ENCODE assay signal across 10 cellular contexts in genomic region chr13:97659602-97660001, GRCh38.
A peak's percentile ranks its signal among the peaks of the same experiment; 100 is the strongest.
DNase-seq lines count a peak whose midpoint lies in the region; ATAC-seq, FAIRE-seq and TF ChIP-seq lines count a peak whose summit lies in the region.
"Had no signal": no experiment of that assay in that cellular context is flagged by ENCODE, and none has a peak within 500 bp of the region (broad histone marks: within the 10 kb centered on the region; RNA-seq: fewer than 3 reads in every experiment).

No MANE protein-coding gene starts in this region.

- no peak overlapping the region for H3K4me2 ChIP-seq in GM12878 (ENCODE audit: control insufficient read depth, insufficient read depth)

- no peaks in the 10 kb centered on the region for H3K36me3 ChIP-seq in GM12878 (ENCODE audit: control insufficient read depth in 2 of 2, insufficient read depth in 2 of 2, low read length in 1 of 2)

- H3K4me1 ChIP-seq in GM12878 (ENCODE audit: control insufficient read depth, insufficient read depth, low read length), result no peaks in the 10 kb centered on the region

- no peak overlapping the region for H3K27ac ChIP-seq in GM12878 (ENCODE audit: control insufficient read depth, insufficient read depth)

- H3K9me3 ChIP-seq in GM12878 (replicated peaks; ENCODE audit: control insufficient read depth, insufficient read depth, low read length), result no peaks in the 10 kb centered on the region

- in situ Hi-C loops in GM12878 (cut with MboI), result no loop called here

- H4K20me1 ChIP-seq in GM12878 (ENCODE audit: control insufficient read depth, insufficient read depth), result no peaks in the 10 kb centered on the region

- H3K27me3 ChIP-seq in GM12878 (replicated peaks in 1 of 2; ENCODE audit: control insufficient read depth in 2 of 2, insufficient read depth in 2 of 2, low read length in 1 of 2), result no peaks in the 10 kb centered on the region

- TF ChIP-seq POLR2A in GM12878 (IDR thresholded peaks at IDR 0.05; ENCODE audit: low read depth, low read length), result no peak

- intact Hi-C loops in GM12878 (cut with micrococcal nuclease; ENCODE audit: unreplicated experiment), result no loop called here

- peak; percentile 28 for DNase-seq in COLO668 (lab: John Stamatoyannopoulos, UW; ENCODE audit: unreplicated experiment)
- DNase-seq in GM12878 (ENCODE audit: low read depth, low spot score), result no peak
- DNase-seq in lung microvascular endothelial cell (ENCODE audit: low read depth in 2 of 2), result peak; percentile 21 to 47
- DNase-seq in OCI-M2 (lab: John Stamatoyannopoulos, UW; ENCODE audit: unreplicated experiment), result no peak
- DNase-seq in LoVo (ENCODE audit: low spot score), result no peak
- DNase-seq: activated naive CD4-positive, alpha-beta T cell treated with anti-CD3 and anti-CD28 coated beads, Interleukin-2, amount 10 ng/mL, durations not matched to agents 7 days and 5 days; islet precursor cell had no signal

- no peak overlapping the region for H3K9ac ChIP-seq in GM12878 (ENCODE audit: control insufficient read depth, insufficient read depth, low read length)

- TF ChIP-seq CTCF in GM12878 (IDR thresholded peaks at IDR 0.05 in 2 of 3, conservative IDR thresholded peaks at IDR 0.05 in 1 of 3; ENCODE audit: control insufficient read depth in 2 of 3, extremely low read depth in 1 of 3, insufficient read depth in 1 of 3, low read depth in 3 of 3, low read length in 3 of 3), result peak; percentile 21 to 43 (median 24); a peak in 4 of 6 replicates

- SMC1A ChIA-PET in GM12878 (lab: Charles Lee; ENCODE audit: uncharacterized antibody, unreplicated experiment), result no interaction called here

- FAIRE-seq in GM12878 (lab: Jason Lieb, UNC), result no peak

- H2AFZ ChIP-seq in GM12878 (ENCODE audit: control insufficient read depth, low read depth, low read length), result no peak overlapping the region

- H3K4me3 ChIP-seq in GM12878, result no peak overlapping the region

- POLR2A ChIA-PET in GM12878 (lab: Charles Lee), result no interaction called here

- no peaks in the 10 kb centered on the region for H3K79me2 ChIP-seq in GM12878 (ENCODE audit: control insufficient read depth, insufficient read depth, low read length)

- ATAC-seq in HG02885 (IDR thresholded peaks at IDR 0.05; ENCODE audit: poor library complexity, unreplicated experiment), result peak; percentile 66
- ATAC-seq in GM12878, result peak; percentile 46; the same call in 2 of the 3 replicates
- ATAC-seq in HG02798 (IDR thresholded peaks at IDR 0.05; ENCODE audit: poor library complexity, unreplicated experiment), result no peak
- no peak for ATAC-seq in GM21529 (IDR thresholded peaks at IDR 0.05; ENCODE audit: unreplicated experiment)

- RAD21 ChIA-PET in GM12878 (lab: Charles Lee; ENCODE audit: unreplicated experiment), result no interaction called here

- peak; percentile 49; the same call in 1 of the 2 replicates for TF ChIP-seq RAD21 in GM12878 (IDR thresholded peaks at IDR 0.05; ENCODE audit: insufficient read depth, low read depth, low read length)

- no peak for TF ChIP-seq EP300 in GM12878 (IDR thresholded peaks at IDR 0.05; ENCODE audit: borderline replicate concordance in 1 of 2, control insufficient read depth in 1 of 2, low read depth in 2 of 2, low read length in 2 of 2)

- under 1% methylated on average over 4 of the region's 4 CpGs for WGBS in GM12878 (ENCODE audit: insufficient coverage, insufficient replicate concordance, low lambda C conversion rate, missing lambda C conversion rate)

- no TSS peak for BruUV-seq in GM12878 (replicated peaks; lab: Mats Ljungman, UMichigan)

- CTCF ChIA-PET in GM12878 (lab: Yijun Ruan, JAX), result interaction anchor here (0.8 to 1.4 kb wide), 3 partner anchors 52 to 549 kb away, joined by 3 to 4 read pairs (median 3); no protein-coding TSS in a partner anchor

TF ChIP-seq in GM12878, 131 proteins besides CTCF, POLR2A, EP300 and RAD21:
- TF ChIP-seq MYB (IDR thresholded peaks at IDR 0.05; ENCODE audit: borderline replicate concordance, low read depth, low read length) (no peak), PRDM15 (CRISPR knock-in tag; IDR thresholded peaks at IDR 0.05) (no peak), TCF7 (IDR thresholded peaks at IDR 0.05; ENCODE audit: borderline replicate concordance) (no peak)

Comparison
In these comparisons a context has a peak if more than half of its experiments do, and no peak if none do; other contexts are left out.
1. DNase-seq: peak in COLO668 (single experiment) and lung microvascular endothelial cell (2 of 2); none in GM12878 (single experiment), OCI-M2 (single experiment) and LoVo (single experiment).
2. ATAC-seq: peak in HG02885 (single experiment) and GM12878 (single experiment); none in HG02798 (single experiment) and GM21529 (single experiment).